8 cellular contexts compared by ENCODE assay signal in genomic region chr9:6681957-6682501, GRCh38. TPM values are rescaled to one million over a fixed set of nuclear protein-coding genes. Genes with fewer than 3 reads are reported as not detected.
DNase-seq lines count a peak whose midpoint lies in the region; ATAC-seq and TF ChIP-seq lines count a peak whose summit lies in the region.

No MANE protein-coding gene starts in this region.

- no peak for TF ChIP-seq CTCF in breast epithelium (IDR thresholded peaks at IDR 0.05)
- no peak for TF ChIP-seq CTCF in vagina (IDR thresholded peaks at IDR 0.05)

- no peak for ATAC-seq in GM21360 (IDR thresholded peaks at IDR 0.05; ENCODE audit: unreplicated experiment)

- no peak for TF ChIP-seq POLR2A in breast epithelium (IDR thresholded peaks at IDR 0.05)
- no peak for TF ChIP-seq POLR2A in vagina (IDR thresholded peaks at IDR 0.05)

- H3K9me3 ChIP-seq in HUES64 (ENCODE audit: insufficient read depth, low read depth, low read length) (no peaks in the 10 kb centered on the region), breast epithelium (no peaks in the 10 kb centered on the region), vagina (no peaks in the 10 kb centered on the region)

- H3K4me3 ChIP-seq in ACC112 (ENCODE audit: low read depth, low read length): peak overlapping the region; percentile 95
- H3K4me3 ChIP-seq in HUES64 (ENCODE audit: low read length): peak overlapping the region; percentile 75
- H3K4me3 ChIP-seq in breast epithelium: peak overlapping the region; percentile 63 to 90 (median 71)
- H3K4me3 ChIP-seq in vagina: peak overlapping the region; percentile 69 to 76

- 56% methylated on average over 15 of the region's 15 CpGs for WGBS in HUES64

- peak overlapping the region; percentile 98 for H2AFZ ChIP-seq in ACC112 (ENCODE audit: low read length, unreplicated experiment)

- peaks cover 27% of the 10 kb centered on the region for H3K79me2 ChIP-seq in ACC112 (ENCODE audit: control insufficient read depth, insufficient read depth, low read length, unreplicated experiment)

- peak overlapping the region; percentile 98 for H3K9ac ChIP-seq in HUES64 (ENCODE audit: low read depth, low read length)

- peak overlapping the region; percentile 94 for H3K27ac ChIP-seq in ACC112 (ENCODE audit: low read depth, low read length)
- peak overlapping the region; percentile 99 for H3K27ac ChIP-seq in HUES64 (ENCODE audit: low read depth, low read length)
- H3K27ac ChIP-seq in breast epithelium: peak overlapping the region; percentile 96 to 97
- peak overlapping the region; percentile 92 for H3K27ac ChIP-seq in vagina

- H3K36me3 ChIP-seq in ACC112 (ENCODE audit: insufficient read depth, low read length) (no peaks in the 10 kb centered on the region), HUES64 (ENCODE audit: insufficient read depth, low read length) (peaks cover 6% of the 10 kb centered on the region; the same call in 1 of the 2 replicates), breast epithelium (no peaks in the 10 kb centered on the region), vagina (no peaks in the 10 kb centered on the region)

- intact Hi-C loops in breast epithelium (cut with DNase I; ENCODE audit: low total_unique reads): no loop called here
- intact Hi-C loops in vagina (cut with DNase I): loop anchor here (5.0 kb wide), 1 partner anchor 75 kb away; the partner anchor contains the start of gene KDM4C

- DNase-seq in breast epithelium (ENCODE audit: low spot score in 2 of 2) (no peak), mesenteric fat pad (ENCODE audit: low spot score) (peak; percentile 49), vagina (ENCODE audit: extremely low spot score in 2 of 2) (peak in 1 of 2 donors; percentile 89), 8988T (no peak)
- no peak for DNase-seq in effector CD8-positive, alpha-beta T cell (lab: John Stamatoyannopoulos, UW)

- H3K4me1 ChIP-seq in ACC112 (ENCODE audit: control insufficient read depth, insufficient read depth, low read length, unreplicated experiment) (peaks cover 14% of the 10 kb centered on the region), HUES64 (ENCODE audit: insufficient read depth, low read length) (peaks cover 3% of the 10 kb centered on the region; the same call in 1 of the 2 replicates), breast epithelium (no peaks in the 10 kb centered on the region), vagina (peaks cover 15% of the 10 kb centered on the region)

- H3K27me3 ChIP-seq in ACC112 (ENCODE audit: insufficient read depth, low read length) (no peaks in the 10 kb centered on the region), HUES64 (ENCODE audit: insufficient read depth, low read length) (no peaks in the 10 kb centered on the region), breast epithelium (no peaks in the 10 kb centered on the region), vagina (no peaks in the 10 kb centered on the region)

RNA-seq across cellular contexts. Expression of gene GLDC, which starts 36.5 kb away (rescaled TPM):
- 62.4 TPM for polyA plus RNA-seq in HUES64 (2013, experiment 1 of 2)
- polyA plus RNA-seq in HUES64 (2013, experiment 2 of 2): 60.3 TPM
- total RNA-seq in breast epithelium (1 to 10 TPM in 1 of 3 donors, under 1 TPM in 2; 0.16 to 2.6 (median 0.66) TPM), mesenteric fat pad (0.19 TPM), vagina (0.49 TPM)
